Comparison of ENCODE assay signal across 25 cellular contexts in the genomic region with DNA sequence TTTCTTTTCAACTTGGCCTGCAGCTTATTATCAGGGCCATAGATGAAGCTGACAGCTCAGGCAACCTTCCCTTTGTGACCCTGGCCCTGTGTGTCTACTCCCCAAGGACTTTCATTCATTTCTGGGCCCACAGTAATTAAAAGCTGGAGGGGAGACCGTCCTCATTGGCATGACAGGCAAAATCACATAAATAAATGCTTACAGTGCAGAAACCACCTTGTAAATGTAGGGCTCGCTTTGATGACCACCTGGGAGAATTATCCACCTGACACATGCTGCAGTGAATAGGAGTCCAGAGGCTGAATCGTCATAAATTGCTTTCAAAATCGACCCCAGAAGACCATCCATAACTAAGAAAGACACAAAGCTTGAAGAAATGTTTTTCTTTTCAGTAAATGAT.
DNase-seq lines count a peak whose midpoint lies in the region; ATAC-seq, FAIRE-seq and TF ChIP-seq lines count a peak whose summit lies in the region.
"Had no signal": no experiment of that assay in that cellular context is flagged by ENCODE, and none has a peak within 500 bp of the region (broad histone marks: within the 10 kb centered on the region; RNA-seq: fewer than 3 reads in every experiment).

No MANE protein-coding gene starts in this region.

- no peak for TF ChIP-seq RAD21 in A549 (conservative IDR thresholded peaks at IDR 0.05 in 1 of 2, IDR thresholded peaks at IDR 0.05 in 1 of 2)
- TF ChIP-seq RAD21 in K562 (CRISPR knock-in tag; conservative IDR thresholded peaks at IDR 0.05 in 1 of 2, IDR thresholded peaks at IDR 0.05 in 1 of 2): no peak

- peak; percentile 30 for DNase-seq in NCI-H146 (lab: John Stamatoyannopoulos, UW)
- DNase-seq in NCI-H146 treated with DMSO at 0.1 percent for 48 hours (lab: John Stamatoyannopoulos, UW; ENCODE audit: unreplicated experiment): no peak
- DNase-seq in A549 (ENCODE audit: low read depth in 1 of 2, low spot score in 1 of 2): no peak
- DNase-seq in K562 (ENCODE audit: extremely low read depth in 1 of 4, low spot score in 3 of 4): no peak
- DNase-seq in Peyer's patch: no peak
- DNase-seq: ACHN; AML-193; BE2C; CD4-positive, alpha-beta T cell; CD8-positive, alpha-beta memory T cell; DMS 273 treated with DMSO at 0.1 percent for 48 hours; DMS79; EL; GDM1; H9 had no signal

- no peak for TF ChIP-seq POLR2A in A549 (IDR thresholded peaks at IDR 0.05; ENCODE audit: low read length)
- no peak for TF ChIP-seq POLR2A in K562 (conservative IDR thresholded peaks at IDR 0.05)
- TF ChIP-seq POLR2A in Peyer's patch (IDR thresholded peaks at IDR 0.05): no peak

- H3K9me1 ChIP-seq in K562 (ENCODE audit: control insufficient read depth, insufficient read depth, low read length): no peaks in the 10 kb centered on the region

- H4K20me1 ChIP-seq in K562 (replicated peaks; ENCODE audit: control insufficient read depth, insufficient read depth, low read length): no peaks in the 10 kb centered on the region
- H4K20me1 ChIP-seq: BLaER1 treated with 17β-estradiol and CSF1 and Interleukin-3, amounts not matched to agents 10 nM and 100 nM had no signal

- H3K4me3 ChIP-seq in A549 (no peak overlapping the region), K562 (no peak overlapping the region), Peyer's patch (no peak overlapping the region)
- H3K4me3 ChIP-seq: BLaER1 treated with 17β-estradiol and CSF1 and Interleukin-3, amounts not matched to agents 10 nM and 100 nM; GM12878; GM23338 had no signal

- no peak overlapping the region for H2AFZ ChIP-seq in K562 (ENCODE audit: low read depth, low read length)
- H2AFZ ChIP-seq: GM23338 had no signal

- in situ Hi-C loops in K562 (cut with MboI): no loop called here

- TF ChIP-seq CTCF in A549 (IDR thresholded peaks at IDR 0.05) (no peak), K562 (IDR thresholded peaks at IDR 0.05 in 2 of 3, conservative IDR thresholded peaks at IDR 0.05 in 1 of 3; ENCODE audit: insufficient read depth in 2 of 3, low read depth in 1 of 3, low read length in 3 of 3) (no peak), Peyer's patch (IDR thresholded peaks at IDR 0.05) (no peak)

- CTCF ChIA-PET in A549 (lab: Yijun Ruan, JAX) (no interaction called here), K562 (lab: Yijun Ruan, JAX; ENCODE audit: low intra/inter-chr PET ratio) (no interaction called here)

- H3K27me3 ChIP-seq in K562 (ENCODE audit: control insufficient read depth in 2 of 2, insufficient read depth in 2 of 2, low read length in 2 of 2) (no peaks in the 10 kb centered on the region; a peak in 1 of 5 replicates), Peyer's patch (no peaks in the 10 kb centered on the region)
- H3K27me3 ChIP-seq: BE2C; BLaER1 treated with 17β-estradiol and CSF1 and Interleukin-3, amounts not matched to agents 10 nM and 100 nM had no signal

- POLR2A ChIA-PET in A549 (lab: Yijun Ruan, JAX) (no interaction called here), K562 (lab: Yijun Ruan, JAX) (no interaction called here)

- no peak overlapping the region for H3K9ac ChIP-seq in K562 (ENCODE audit: insufficient read depth in 1 of 2, low read depth in 2 of 2, low read length in 2 of 2)
- H3K9ac ChIP-seq: BLaER1 treated with 17β-estradiol and CSF1 and Interleukin-3, amounts not matched to agents 10 nM and 100 nM had no signal

- intact Hi-C loops in K562 (cut with micrococcal nuclease): no loop called here

- FAIRE-seq in A549 (lab: Jason Lieb, UNC): no peak
- FAIRE-seq in K562 (lab: Jason Lieb, UNC): no peak
- FAIRE-seq in islet of Langerhans (lab: Jason Lieb, UNC): peak; percentile 61
- FAIRE-seq: A204.1, D721Med, GM12878 had no signal

- H3K4me2 ChIP-seq in A549 (no peak overlapping the region), K562 (ENCODE audit: insufficient read depth, low read length) (no peak overlapping the region)
- H3K4me2 ChIP-seq: BLaER1 treated with 17β-estradiol and CSF1 and Interleukin-3, amounts not matched to agents 10 nM and 100 nM; GM23338 had no signal

- H3K27ac ChIP-seq in A549 (no peak overlapping the region), K562 (ENCODE audit: extremely low read depth, low read depth, low read length) (no peak overlapping the region), Peyer's patch (no peak overlapping the region)
- H3K27ac ChIP-seq: 22Rv1; BLaER1 treated with 17β-estradiol and CSF1 and Interleukin-3, amounts not matched to agents 10 nM and 100 nM had no signal

- 22% methylated on average over 4 of the region's 4 CpGs for WGBS in A549 (ENCODE audit: missing lambda C conversion rate)
- 0% methylated on average over 4 of the region's 4 CpGs for WGBS in K562 (ENCODE audit: insufficient coverage, low coverage, missing lambda C conversion rate)

- H3K9me3 ChIP-seq in A549 (no peaks in the 10 kb centered on the region; the same call in 1 of the 3 replicates), K562 (replicated peaks; ENCODE audit: control insufficient read depth, insufficient read depth, low read depth, low read length) (no peaks in the 10 kb centered on the region), Peyer's patch (no peaks in the 10 kb centered on the region)
- H3K9me3 ChIP-seq: BE2C had no signal

- no peaks in the 10 kb centered on the region for H3K79me2 ChIP-seq in K562 (ENCODE audit: control insufficient read depth, insufficient read depth, low read length)

- TF ChIP-seq EP300 in A549 (IDR thresholded peaks at IDR 0.05) (no peak), K562 (IDR thresholded peaks at IDR 0.05; ENCODE audit: low read length) (no peak)

- no TSS peak for BruUV-seq in K562 (replicated peaks; lab: Mats Ljungman, UMichigan)

- H3K4me1 ChIP-seq in A549 (no peaks in the 10 kb centered on the region), K562 (replicated peaks in 1 of 2; ENCODE audit: control insufficient read depth in 2 of 2, insufficient read depth in 2 of 2, low read length in 2 of 2) (no peaks in the 10 kb centered on the region), Peyer's patch (no peaks in the 10 kb centered on the region)
- H3K4me1 ChIP-seq: BE2C; BLaER1 treated with 17β-estradiol and CSF1 and Interleukin-3, amounts not matched to agents 10 nM and 100 nM had no signal

- H3K36me3 ChIP-seq in K562 (ENCODE audit: control insufficient read depth, insufficient read depth, low read length): no peaks in the 10 kb centered on the region
- H3K36me3 ChIP-seq in Peyer's patch: no peaks in the 10 kb centered on the region
- H3K36me3 ChIP-seq: BE2C had no signal

- ATAC-seq in A549: no peak
- no peak for ATAC-seq in K562
- ATAC-seq in HG02840 (IDR thresholded peaks at IDR 0.05; ENCODE audit: low FRiP score, unreplicated experiment): no peak
- no peak for ATAC-seq in HG03039 (IDR thresholded peaks at IDR 0.05; ENCODE audit: unreplicated experiment)
- ATAC-seq: GM12878, GM23338, HCT116 had no signal

TF ChIP-seq in A549, 52 proteins besides CTCF, POLR2A, EP300 and RAD21:
- TF ChIP-seq MAFK (IDR thresholded peaks at IDR 0.05; ENCODE audit: partially characterized antibody): peak; percentile 83
- TF ChIP-seq REST (IDR thresholded peaks at IDR 0.05): no peak
TF ChIP-seq in A549: peak in this region for 1.

TF ChIP-seq in K562, 482 proteins besides CTCF, POLR2A, EP300 and RAD21:
- peak; percentile 50; the same call in 1 of the 2 replicates for TF ChIP-seq MAFF (IDR thresholded peaks at IDR 0.05; ENCODE audit: low read length)
- no peak for TF ChIP-seq DNMT1 (IDR thresholded peaks at IDR 0.05)
- TF ChIP-seq MAFG (tag; conservative IDR thresholded peaks at IDR 0.05): peak; percentile 37; the same call in 1 of the 2 replicates
- no peak for TF ChIP-seq NCOR1 (IDR thresholded peaks at IDR 0.05)
- TF ChIP-seq C11orf30 (IDR thresholded peaks at IDR 0.05; ENCODE audit: low read depth): peak; percentile 30; the same call in 1 of the 2 replicates
- TF ChIP-seq MAFK (IDR thresholded peaks at IDR 0.05; ENCODE audit: low read length): peak; percentile 55; the same call in 1 of the 2 replicates
- peak; percentile 59 for TF ChIP-seq ZNF316 (IDR thresholded peaks at IDR 0.05)
